ENCODE assay signal across 11 cellular contexts in genomic region chr14:24887623-24888304, GRCh38.
"Had no signal": no experiment of that assay in that cellular context is flagged by ENCODE, and none has a peak within 500 bp of the region (broad histone marks: within the 10 kb centered on the region; RNA-seq: fewer than 3 reads in every experiment).

No MANE protein-coding gene starts in this region.

- DNase-seq: activated CD4-positive, alpha-beta T cell treated with anti-CD3 and anti-CD28 coated beads, Interleukin-2, amount 10 ng/mL, durations not matched to agents 24 days and 14 days; activated CD8-positive, alpha-beta memory T cell treated with anti-CD3 and anti-CD28 coated beads for 24 hours; activated naive CD4-positive, alpha-beta T cell treated with anti-CD3 and anti-CD28 coated beads for 36 hours; adrenal gland; dorsolateral prefrontal cortex; left ventricle myocardium superior; stimulated activated CD4-positive, alpha-beta T cell treated with anti-CD3 and anti-CD28 coated beads, Interleukin-15, amount 100 ng/mL, for 24 hours; stimulated activated CD4-positive, alpha-beta T cell treated with anti-CD3 and anti-CD28 coated beads, Interleukin-4, amount 100 ng/mL, for 24 hours had no signal

- H3K36me3 ChIP-seq: adrenal gland, breast epithelium, esophagus muscularis mucosa had no signal

- H3K4me3 ChIP-seq: adrenal gland, breast epithelium, dorsolateral prefrontal cortex, esophagus muscularis mucosa had no signal

- ATAC-seq: left ventricle myocardium superior, WTC11 had no signal

- H3K27me3 ChIP-seq: adrenal gland, breast epithelium, dorsolateral prefrontal cortex, esophagus muscularis mucosa had no signal

- H3K27ac ChIP-seq: adrenal gland, breast epithelium, esophagus muscularis mucosa had no signal

- H3K4me1 ChIP-seq: adrenal gland, breast epithelium had no signal
